In genomic region chr3:45034612-45035252, GRCh38 we compare ENCODE assay signal across 8 cellular contexts. TPM values are rescaled to one million over a fixed set of nuclear protein-coding genes. Genes with fewer than 3 reads are reported as not detected.
DNase-seq lines count a peak whose midpoint lies in the region; ATAC-seq, FAIRE-seq and TF ChIP-seq lines count a peak whose summit lies in the region.

No MANE protein-coding gene starts in this region.

- H3K27me3 ChIP-seq in MM.1S (replicated peaks; ENCODE audit: insufficient read depth, low read length) (no peaks in the 10 kb centered on the region), GM12878 (replicated peaks in 1 of 2; ENCODE audit: control insufficient read depth in 2 of 2, insufficient read depth in 2 of 2, low read length in 1 of 2) (no peaks in the 10 kb centered on the region; a peak in 2 of 4 replicates), osteoblast (ENCODE audit: insufficient read depth, low read length) (no peaks in the 10 kb centered on the region)

- no peak for TF ChIP-seq RAD21 in GM12878 (IDR thresholded peaks at IDR 0.05; ENCODE audit: insufficient read depth, low read depth, low read length)

- TF ChIP-seq CTCF in MM.1S (IDR thresholded peaks at IDR 0.05; ENCODE audit: low read length) (no peak), GM12878 (IDR thresholded peaks at IDR 0.05 in 2 of 3, conservative IDR thresholded peaks at IDR 0.05 in 1 of 3; ENCODE audit: control insufficient read depth in 2 of 3, extremely low read depth in 1 of 3, insufficient read depth in 1 of 3, low read depth in 3 of 3, low read length in 3 of 3) (no peak), osteoblast (IDR thresholded peaks at IDR 0.05; ENCODE audit: extremely low read depth, low read depth, low read length) (no peak)

- H4K20me1 ChIP-seq in MM.1S (ENCODE audit: insufficient read depth, low read length) (no peaks in the 10 kb centered on the region), GM12878 (ENCODE audit: control insufficient read depth, insufficient read depth) (no peaks in the 10 kb centered on the region), osteoblast (ENCODE audit: insufficient read depth, low read length) (no peaks in the 10 kb centered on the region)

- no peaks in the 10 kb centered on the region for H3K79me2 ChIP-seq in MM.1S (ENCODE audit: low read length)
- no peaks in the 10 kb centered on the region for H3K79me2 ChIP-seq in GM12878 (ENCODE audit: control insufficient read depth, insufficient read depth, low read length)
- H3K79me2 ChIP-seq in osteoblast (ENCODE audit: insufficient read depth, low read length), result no peaks in the 10 kb centered on the region

- intact Hi-C loops in GM12878 (cut with micrococcal nuclease; ENCODE audit: unreplicated experiment), result loop anchor here (5.0 kb wide), 1 partner anchor 623 kb away; no protein-coding TSS in a partner anchor

- peaks cover 24% of the 10 kb centered on the region for H3K4me1 ChIP-seq in MM.1S (ENCODE audit: low read length)
- peaks cover 9% of the 10 kb centered on the region for H3K4me1 ChIP-seq in GM12878 (ENCODE audit: control insufficient read depth, insufficient read depth, low read length)
- peaks cover 7% of the 10 kb centered on the region for H3K4me1 ChIP-seq in osteoblast (ENCODE audit: insufficient read depth, low read length)

- CTCF ChIA-PET in GM12878 (lab: Yijun Ruan, JAX), result interaction anchor here (0.7 to 16.5 kb wide), 6 partner anchors 20 to 501 kb away, joined by 3 to 416 read pairs (median 3); no protein-coding TSS in a partner anchor

- WGBS in GM12878 (ENCODE audit: insufficient coverage, insufficient replicate concordance, low lambda C conversion rate, missing lambda C conversion rate), result 3% methylated on average over 3 of the region's 3 CpGs

- H3K4me3 ChIP-seq in MM.1S (ENCODE audit: low read length), result peak overlapping the region; percentile 39
- no peak overlapping the region for H3K4me3 ChIP-seq in GM12878
- H3K4me3 ChIP-seq in osteoblast (ENCODE audit: insufficient read depth, low read length), result no peak overlapping the region

- H3K9ac ChIP-seq in MM.1S (ENCODE audit: low read length), result peak overlapping the region; percentile 48; the same call in 1 of the 2 replicates
- H3K9ac ChIP-seq in GM12878 (ENCODE audit: control insufficient read depth, insufficient read depth, low read length), result no peak overlapping the region

- 0 out of 4 replicates have a peak, but pooled peaks of 1 of the 2 experiments have one; percentile 23 for TF ChIP-seq EP300 in GM12878 (IDR thresholded peaks at IDR 0.05; ENCODE audit: borderline replicate concordance in 1 of 2, control insufficient read depth in 1 of 2, low read depth in 2 of 2, low read length in 2 of 2)

- POLR2A ChIA-PET in GM12878 (lab: Charles Lee), result no interaction called here

- no TSS peak for BruUV-seq in GM12878 (replicated peaks; lab: Mats Ljungman, UMichigan)

- SMC1A ChIA-PET in GM12878 (lab: Charles Lee; ENCODE audit: uncharacterized antibody, unreplicated experiment), result interaction anchor here (0.6 to 1.4 kb wide), 9 partner anchors 9 to 1475 kb away, joined by 3 to 6 read pairs (median 3); partner anchors contain the start of gene CLEC3B

- H3K9me2 ChIP-seq in MM.1S (replicated peaks; ENCODE audit: insufficient read depth, low read length), result no peaks in the 10 kb centered on the region

- peaks cover 13% of the 10 kb centered on the region for H3F3A ChIP-seq in MM.1S (ENCODE audit: insufficient read depth, low read length)

- H3K4me2 ChIP-seq in MM.1S (ENCODE audit: low read depth, low read length), result peak overlapping the region; percentile 73
- no peak overlapping the region for H3K4me2 ChIP-seq in GM12878 (ENCODE audit: control insufficient read depth, insufficient read depth)
- no peak overlapping the region for H3K4me2 ChIP-seq in osteoblast (ENCODE audit: insufficient read depth, low read length)

- no peak for FAIRE-seq in GM12878 (lab: Jason Lieb, UNC)

- no peaks in the 10 kb centered on the region for H3K9me3 ChIP-seq in MM.1S (replicated peaks; ENCODE audit: insufficient read depth, low read length)
- H3K9me3 ChIP-seq in GM12878 (replicated peaks; ENCODE audit: control insufficient read depth, insufficient read depth, low read length), result no peaks in the 10 kb centered on the region
- no peaks in the 10 kb centered on the region for H3K9me3 ChIP-seq in osteoblast (ENCODE audit: low read depth, low read length)

- H3K36me3 ChIP-seq in MM.1S (replicated peaks; ENCODE audit: insufficient read depth, low read length) (no peaks in the 10 kb centered on the region), GM12878 (ENCODE audit: control insufficient read depth in 2 of 2, insufficient read depth in 2 of 2, low read length in 1 of 2) (no peaks in the 10 kb centered on the region; a peak in 1 of 4 replicates), osteoblast (ENCODE audit: insufficient read depth, low read length) (no peaks in the 10 kb centered on the region)

- RAD21 ChIA-PET in GM12878 (lab: Charles Lee; ENCODE audit: unreplicated experiment), result interaction anchor here (1.0 to 1.2 kb wide), 4 partner anchors 37 to 296 kb away, joined by 3 to 6 read pairs (median 4); no protein-coding TSS in a partner anchor

- in situ Hi-C loops in GM12878 (cut with MboI), result loop anchor here (5.0 kb wide), 4 partner anchors 178 to 893 kb away; no protein-coding TSS in a partner anchor

- H2AFZ ChIP-seq in MM.1S (ENCODE audit: low read length) (peak overlapping the region; percentile 79), GM12878 (ENCODE audit: control insufficient read depth, low read depth, low read length) (no peak overlapping the region), osteoblast (ENCODE audit: low read length) (no peak overlapping the region)

- DNase-seq in GDM1 (lab: John Stamatoyannopoulos, UW) (peak; percentile 75), MM.1S (peak; percentile 80), GM12878 (ENCODE audit: low read depth, low spot score) (no peak), osteoblast (ENCODE audit: insufficient read length, low spot score, missing footprints) (peak; percentile 41), cerebellar cortex (ENCODE audit: low spot score) (no peak), DMS153 treated with DMSO at 0.1 percent for 48 hours (lab: John Stamatoyannopoulos, UW; ENCODE audit: unreplicated experiment) (no peak), SK-N-DZ (ENCODE audit: low spot score) (no peak)

- peak; percentile 77 for ATAC-seq in GM12878
- ATAC-seq in HG02623 (IDR thresholded peaks at IDR 0.05; ENCODE audit: unreplicated experiment), result no peak

- H3K27ac ChIP-seq in MM.1S (ENCODE audit: low read length) (peak overlapping the region; percentile 84), GM12878 (ENCODE audit: control insufficient read depth, insufficient read depth) (no peak overlapping the region), osteoblast (ENCODE audit: low read depth, low read length) (no peak overlapping the region)

- no peak for TF ChIP-seq POLR2A in GM12878 (IDR thresholded peaks at IDR 0.05; ENCODE audit: low read depth, low read length)

RNA-seq across cellular contexts. Expression of gene CLEC3B, which starts 8.6 kb away (rescaled TPM):
- total RNA-seq in GM12878 (2013; cell fraction: nucleolus; rRNA removed), result not detected in 2 replicates
- 0.11 TPM in 1 of 2 replicates, not detected in the other for total RNA-seq in GM12878 (2014; rRNA removed)
- total RNA-seq in GM12878 (2014; rRNA removed; fragmentation: Illumina TruSeq; extraction: Trizol), result not detected in 2 replicates
- 0.23 TPM in 1 of 2 replicates, not detected in the other for total RNA-seq in GM12878 (2021)
- not detected for polyA plus RNA-seq in GM12878 (2011; ENCODE audit: low read depth)
- polyA plus RNA-seq in GM12878 (2011; rRNA removed), result not detected in 2 replicates
- 0.12 and 0.15 TPM in 2 replicates for polyA plus RNA-seq in GM12878 (2011; cell fraction: cytosol; rRNA removed)
- polyA plus RNA-seq in GM12878 (2011; cell fraction: nucleus; rRNA removed), result 0.51 and 0.82 TPM in 2 replicates
- polyA plus RNA-seq in GM12878 (2012), result not detected in 2 replicates
- polyA plus RNA-seq in GM12878 (2014; fragmentation: Illumina TruSeq; extraction: Trizol), result not detected in 2 replicates
- not detected for polyA plus RNA-seq in GM12878 (2014; fragmentation: Nextera tagmentation; extraction: Ambion mirVana)
- 0.13 TPM in 1 of 2 replicates, not detected in the other for polyA plus RNA-seq in GM12878 (2014; rRNA removed)
- polyA plus RNA-seq in GM12878 (2016; fragmentation: Nextera tagmentation; extraction: Ambion mirVana), result not detected
- polyA minus RNA-seq in GM12878 (2011; rRNA and poly(A)+ RNA removed), result not detected in 2 replicates
- polyA minus RNA-seq in GM12878 (2011; cell fraction: cytosol; rRNA and poly(A)+ RNA removed), result not detected in 2 replicates
- 0.24 and 0.77 TPM in 2 replicates for polyA minus RNA-seq in GM12878 (2011; cell fraction: nucleus; rRNA and poly(A)+ RNA removed)
- total RNA-seq in osteoblast, result 48.9 and 52.5 TPM in 2 replicates
- not detected in 2 replicates for polyA plus RNA-seq in SK-N-DZ (2014; cell fraction: cytosol; rRNA removed)
- not detected in 2 replicates for polyA plus RNA-seq in SK-N-DZ (2014; cell fraction: nucleus; rRNA removed)

RNA-seq across cellular contexts. Expression of gene EXOSC7, which starts 58.7 kb away (rescaled TPM):
- 100 and 127 TPM in 2 replicates for total RNA-seq in GM12878 (2013; cell fraction: nucleolus; rRNA removed)
- 76.8 and 77.9 TPM in 2 replicates for total RNA-seq in GM12878 (2014; rRNA removed)
- 66.7 and 68.5 TPM in 2 replicates for total RNA-seq in GM12878 (2014; rRNA removed; fragmentation: Illumina TruSeq; extraction: Trizol)
- 55.5 and 62.2 TPM in 2 replicates for total RNA-seq in GM12878 (2021)
- 63.3 TPM for polyA plus RNA-seq in GM12878 (2011; ENCODE audit: low read depth)
- polyA plus RNA-seq in GM12878 (2011; rRNA removed), result 119 and 121 TPM in 2 replicates
- 70.9 and 86.3 TPM in 2 replicates for polyA plus RNA-seq in GM12878 (2011; cell fraction: cytosol; rRNA removed)
- 84.9 and 86.2 TPM in 2 replicates for polyA plus RNA-seq in GM12878 (2011; cell fraction: nucleus; rRNA removed)
- 60.1 and 67.1 TPM in 2 replicates for polyA plus RNA-seq in GM12878 (2012)
- 46.3 and 58.0 TPM in 2 replicates for polyA plus RNA-seq in GM12878 (2014; fragmentation: Illumina TruSeq; extraction: Trizol)
- polyA plus RNA-seq in GM12878 (2014; fragmentation: Nextera tagmentation; extraction: Ambion mirVana), result 100 to 1,000 TPM; 159 to 193 TPM
- polyA plus RNA-seq in GM12878 (2014; rRNA removed), result 71.9 and 72.6 TPM in 2 replicates
- polyA plus RNA-seq in GM12878 (2016; fragmentation: Nextera tagmentation; extraction: Ambion mirVana), result 10 to 100 TPM; 88.9 to 94.5 TPM
- 70.0 and 75.6 TPM in 2 replicates for polyA minus RNA-seq in GM12878 (2011; rRNA and poly(A)+ RNA removed)
- polyA minus RNA-seq in GM12878 (2011; cell fraction: cytosol; rRNA and poly(A)+ RNA removed), result 13.4 and 16.3 TPM in 2 replicates
- 34.9 and 60.0 TPM in 2 replicates for polyA minus RNA-seq in GM12878 (2011; cell fraction: nucleus; rRNA and poly(A)+ RNA removed)
- 25.0 and 31.8 TPM in 2 replicates for total RNA-seq in osteoblast
- 70.5 and 77.0 TPM in 2 replicates for polyA plus RNA-seq in SK-N-DZ (2014; cell fraction: cytosol; rRNA removed)
- polyA plus RNA-seq in SK-N-DZ (2014; cell fraction: nucleus; rRNA removed), result 49.7 and 65.4 TPM in 2 replicates

RNA-seq across cellular contexts. Expression of gene ZDHHC3, which starts 58.8 kb away (rescaled TPM):
- 56.2 and 56.3 TPM in 2 replicates for total RNA-seq in GM12878 (2013; cell fraction: nucleolus; rRNA removed)
- 46.5 and 46.9 TPM in 2 replicates for total RNA-seq in GM12878 (2014; rRNA removed)
- total RNA-seq in GM12878 (2014; rRNA removed; fragmentation: Illumina TruSeq; extraction: Trizol), result 29.6 and 32.1 TPM in 2 replicates
- 40.0 and 42.6 TPM in 2 replicates for total RNA-seq in GM12878 (2021)
- 11.9 TPM for polyA plus RNA-seq in GM12878 (2011; ENCODE audit: low read depth)
- polyA plus RNA-seq in GM12878 (2011; rRNA removed), result 56.5 and 79.1 TPM in 2 replicates
- 87.6 and 105 TPM in 2 replicates for polyA plus RNA-seq in GM12878 (2011; cell fraction: cytosol; rRNA removed)
- polyA plus RNA-seq in GM12878 (2011; cell fraction: nucleus; rRNA removed), result 50.4 and 58.3 TPM in 2 replicates
- 19.2 and 21.2 TPM in 2 replicates for polyA plus RNA-seq in GM12878 (2012)
- 40.3 and 47.8 TPM in 2 replicates for polyA plus RNA-seq in GM12878 (2014; fragmentation: Illumina TruSeq; extraction: Trizol)
- 1 to 10 TPM; 6.8 to 7.4 TPM for polyA plus RNA-seq in GM12878 (2014; fragmentation: Nextera tagmentation; extraction: Ambion mirVana)
- 38.1 and 41.5 TPM in 2 replicates for polyA plus RNA-seq in GM12878 (2014; rRNA removed)
- polyA plus RNA-seq in GM12878 (2016; fragmentation: Nextera tagmentation; extraction: Ambion mirVana), result 10 to 100 TPM; 39.4 to 42.1 TPM
- polyA minus RNA-seq in GM12878 (2011; rRNA and poly(A)+ RNA removed), result 190 TPM in 2 replicates
- 25.6 and 27.0 TPM in 2 replicates for polyA minus RNA-seq in GM12878 (2011; cell fraction: cytosol; rRNA and poly(A)+ RNA removed)
- 24.4 and 43.5 TPM in 2 replicates for polyA minus RNA-seq in GM12878 (2011; cell fraction: nucleus; rRNA and poly(A)+ RNA removed)
- 61.2 and 62.5 TPM in 2 replicates for total RNA-seq in osteoblast
- 24.1 and 26.5 TPM in 2 replicates for polyA plus RNA-seq in SK-N-DZ (2014; cell fraction: cytosol; rRNA removed)
- polyA plus RNA-seq in SK-N-DZ (2014; cell fraction: nucleus; rRNA removed), result 26.0 and 47.5 TPM in 2 replicates

Comparison
In these comparisons a context has a peak if more than half of its experiments do, and no peak if none do; other contexts are left out.
1. DNase-seq: peak in GDM1 (single experiment), MM.1S (single experiment) and osteoblast (single experiment); none in GM12878 (single experiment), cerebellar cortex (single experiment), DMS153 treated with DMSO at 0.1 percent for 48 hours (single experiment) and SK-N-DZ (single experiment).
2. RNA of gene CLEC3B, which starts 8.6 kb away (total RNA-seq): 48.9 to 52.5 TPM in osteoblast; 0.11 to 0.23 TPM in GM12878; every median in the first group is over 10 times any median in the second.